In the genomic region with DNA sequence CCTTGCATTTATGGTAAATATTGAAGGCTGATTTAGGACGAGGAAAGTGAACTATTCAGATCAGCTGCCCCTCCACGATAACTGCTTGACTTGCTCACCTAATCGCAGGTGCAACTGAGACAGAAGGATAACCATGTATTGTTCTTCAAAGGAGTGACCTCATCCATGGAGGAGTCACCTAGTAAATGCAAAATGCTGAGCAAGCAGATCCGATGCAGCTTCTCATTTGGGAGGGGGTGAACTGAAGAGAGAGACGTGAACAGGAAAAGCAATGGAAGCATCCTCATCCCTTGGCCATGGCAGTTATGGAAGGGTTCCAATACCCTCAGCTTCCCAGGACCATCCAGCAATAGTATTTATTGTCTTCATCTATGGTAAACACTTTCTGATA, we compare ENCODE assay signal across 1 cellular context.
TF ChIP-seq lines count a peak whose summit lies in the region.

No MANE protein-coding gene starts in this region.

TF ChIP-seq in K562, 482 proteins besides CTCF, POLR2A, EP300 and RAD21 (continued from another document):
- TF ChIP-seq, protein P1, sequence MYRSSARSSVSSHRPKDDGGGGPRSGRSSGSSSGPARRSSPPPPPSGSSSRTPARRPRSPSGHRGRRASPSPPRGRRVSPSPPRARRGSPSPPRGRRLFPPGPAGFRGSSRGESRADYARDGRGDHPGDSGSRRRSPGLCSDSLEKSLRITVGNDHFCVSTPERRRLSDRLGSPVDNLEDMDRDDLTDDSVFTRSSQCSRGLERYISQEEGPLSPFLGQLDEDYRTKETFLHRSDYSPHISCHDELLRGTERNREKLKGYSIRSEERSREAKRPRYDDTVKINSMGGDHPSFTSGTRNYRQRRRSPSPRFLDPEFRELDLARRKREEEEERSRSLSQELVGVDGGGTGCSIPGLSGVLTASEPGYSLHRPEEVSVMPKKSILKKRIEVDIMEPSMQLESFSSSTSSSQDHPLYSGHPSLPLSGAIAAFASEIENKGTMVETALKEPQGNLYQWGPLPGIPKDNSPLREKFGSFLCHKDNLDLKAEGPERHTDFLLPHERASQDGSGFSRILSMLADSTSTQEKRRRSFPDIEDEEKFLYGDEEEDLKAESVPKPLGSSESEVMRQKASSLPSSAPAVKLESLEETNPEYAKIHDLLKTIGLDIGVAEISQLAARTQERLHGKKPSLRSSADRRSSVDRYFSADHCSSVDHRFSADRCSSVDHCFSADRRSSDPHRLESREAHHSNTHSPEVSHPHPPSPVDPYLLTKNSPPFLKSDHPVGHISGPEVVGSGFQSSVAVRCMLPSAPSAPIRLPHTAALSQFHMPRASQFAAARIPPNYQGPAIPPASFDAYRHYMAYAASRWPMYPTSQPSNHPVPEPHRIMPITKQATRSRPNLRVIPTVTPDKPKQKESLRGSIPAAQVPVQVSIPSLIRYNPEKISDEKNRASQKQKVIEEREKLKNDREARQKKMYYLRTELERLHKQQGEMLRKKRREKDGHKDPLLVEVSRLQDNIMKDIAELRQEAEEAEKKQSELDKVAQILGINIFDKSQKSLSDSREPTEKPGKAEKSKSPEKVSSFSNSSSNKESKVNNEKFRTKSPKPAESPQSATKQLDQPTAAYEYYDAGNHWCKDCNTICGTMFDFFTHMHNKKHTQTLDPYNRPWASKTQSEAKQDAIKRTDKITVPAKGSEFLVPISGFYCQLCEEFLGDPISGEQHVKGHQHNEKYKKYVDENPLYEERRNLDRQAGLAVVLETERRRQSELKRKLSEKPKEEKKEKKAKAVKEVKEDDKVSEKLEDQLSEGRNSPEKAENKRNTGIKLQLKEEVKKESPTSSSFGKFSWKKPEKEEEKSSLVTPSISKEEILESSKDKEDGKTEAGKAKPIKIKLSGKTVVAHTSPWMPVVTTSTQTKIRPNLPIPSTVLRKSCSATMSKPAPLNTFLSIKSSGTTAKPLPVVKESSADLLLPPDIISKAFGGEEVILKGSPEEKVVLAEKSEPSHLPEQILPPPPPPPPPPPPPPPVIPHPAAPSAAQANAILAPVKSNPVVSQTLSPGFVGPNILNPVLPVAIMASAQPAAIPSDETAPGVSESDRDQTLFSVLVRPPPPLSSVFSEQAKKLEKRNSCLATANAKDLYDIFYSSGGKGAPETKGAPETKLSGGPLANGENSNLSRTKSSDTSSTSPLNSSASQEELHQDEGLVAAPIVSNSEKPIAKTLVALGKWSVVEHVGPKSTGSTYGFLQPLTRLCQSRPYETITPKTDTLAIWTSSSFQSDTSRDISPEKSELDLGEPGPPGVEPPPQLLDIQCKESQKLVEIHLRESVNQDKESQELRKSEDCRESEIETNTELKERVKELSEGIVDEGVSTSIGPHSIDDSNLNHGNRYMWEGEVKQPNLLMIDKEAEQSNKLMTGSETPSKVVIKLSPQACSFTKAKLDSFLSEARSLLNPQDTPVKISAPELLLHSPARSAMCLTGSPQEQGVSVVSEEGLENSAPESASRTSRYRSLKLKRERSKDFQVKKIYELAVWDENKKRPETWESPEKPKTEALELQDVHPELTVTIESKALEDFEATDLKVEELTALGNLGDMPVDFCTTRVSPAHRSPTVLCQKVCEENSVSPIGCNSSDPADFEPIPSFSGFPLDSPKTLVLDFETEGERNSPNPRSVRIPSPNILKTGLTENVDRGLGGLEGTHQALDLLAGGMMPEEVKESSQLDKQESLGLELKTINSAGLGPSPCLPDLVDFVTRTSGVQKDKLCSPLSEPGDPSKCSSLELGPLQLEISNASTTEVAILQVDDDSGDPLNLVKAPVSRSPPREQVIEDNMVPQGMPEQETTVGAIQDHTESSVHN (IDR thresholded peaks at IDR 0.05; ENCODE audit: borderline replicate concordance in 1 of 2, low read depth in 1 of 2): no peak
- TF ChIP-seq EHMT2 (IDR thresholded peaks at IDR 0.05) (no peak), ZNF589 (CRISPR knock-in tag; IDR thresholded peaks at IDR 0.05; ENCODE audit: low read depth) (no peak), RBM17 (IDR thresholded peaks at IDR 0.05; ENCODE audit: borderline replicate concordance, low read depth, low read length) (no peak), POLR2H (tag; IDR thresholded peaks at IDR 0.05; ENCODE audit: low read depth) (no peak), HMGN3 (IDR thresholded peaks at IDR 0.05; ENCODE audit: borderline replicate concordance, extremely low read depth, insufficient read length, low read depth, low read length) (no peak), RHOXF2B (CRISPR knock-in tag; conservative IDR thresholded peaks at IDR 0.05) (no peak), ZZZ3 (IDR thresholded peaks at IDR 0.05) (no peak), HOXB6 (CRISPR knock-in tag; IDR thresholded peaks at IDR 0.05; ENCODE audit: borderline replicate concordance) (no peak), ZFP36 (IDR thresholded peaks at IDR 0.05; ENCODE audit: low read depth, low read length, partially characterized antibody) (no peak), C11orf30 (IDR thresholded peaks at IDR 0.05; ENCODE audit: low read depth) (peak; percentile 84), ZBTB1 (CRISPR knock-in tag; IDR thresholded peaks at IDR 0.05; ENCODE audit: borderline replicate concordance, low read depth) (no peak), ZNF408 (CRISPR knock-in tag; IDR thresholded peaks at IDR 0.05; ENCODE audit: low read depth) (no peak), TAL1 (IDR thresholded peaks at IDR 0.05) (no peak), ZFP1 (CRISPR knock-in tag; IDR thresholded peaks at IDR 0.05) (no peak), ZNF316 (IDR thresholded peaks at IDR 0.05) (peak; percentile 90), NCOR1 (IDR thresholded peaks at IDR 0.05) (no peak), HMG20A (CRISPR knock-in tag; conservative IDR thresholded peaks at IDR 0.05) (no peak)
- TF ChIP-seq, protein P2, sequence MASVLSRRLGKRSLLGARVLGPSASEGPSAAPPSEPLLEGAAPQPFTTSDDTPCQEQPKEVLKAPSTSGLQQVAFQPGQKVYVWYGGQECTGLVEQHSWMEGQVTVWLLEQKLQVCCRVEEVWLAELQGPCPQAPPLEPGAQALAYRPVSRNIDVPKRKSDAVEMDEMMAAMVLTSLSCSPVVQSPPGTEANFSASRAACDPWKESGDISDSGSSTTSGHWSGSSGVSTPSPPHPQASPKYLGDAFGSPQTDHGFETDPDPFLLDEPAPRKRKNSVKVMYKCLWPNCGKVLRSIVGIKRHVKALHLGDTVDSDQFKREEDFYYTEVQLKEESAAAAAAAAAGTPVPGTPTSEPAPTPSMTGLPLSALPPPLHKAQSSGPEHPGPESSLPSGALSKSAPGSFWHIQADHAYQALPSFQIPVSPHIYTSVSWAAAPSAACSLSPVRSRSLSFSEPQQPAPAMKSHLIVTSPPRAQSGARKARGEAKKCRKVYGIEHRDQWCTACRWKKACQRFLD (CRISPR knock-in tag; IDR thresholded peaks at IDR 0.05): no peak
- TF ChIP-seq, protein P3, sequence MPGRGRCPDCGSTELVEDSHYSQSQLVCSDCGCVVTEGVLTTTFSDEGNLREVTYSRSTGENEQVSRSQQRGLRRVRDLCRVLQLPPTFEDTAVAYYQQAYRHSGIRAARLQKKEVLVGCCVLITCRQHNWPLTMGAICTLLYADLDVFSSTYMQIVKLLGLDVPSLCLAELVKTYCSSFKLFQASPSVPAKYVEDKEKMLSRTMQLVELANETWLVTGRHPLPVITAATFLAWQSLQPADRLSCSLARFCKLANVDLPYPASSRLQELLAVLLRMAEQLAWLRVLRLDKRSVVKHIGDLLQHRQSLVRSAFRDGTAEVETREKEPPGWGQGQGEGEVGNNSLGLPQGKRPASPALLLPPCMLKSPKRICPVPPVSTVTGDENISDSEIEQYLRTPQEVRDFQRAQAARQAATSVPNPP (IDR thresholded peaks at IDR 0.05; ENCODE audit: borderline replicate concordance, insufficient read depth, insufficient read length): no peak
- TF ChIP-seq, protein P4, sequence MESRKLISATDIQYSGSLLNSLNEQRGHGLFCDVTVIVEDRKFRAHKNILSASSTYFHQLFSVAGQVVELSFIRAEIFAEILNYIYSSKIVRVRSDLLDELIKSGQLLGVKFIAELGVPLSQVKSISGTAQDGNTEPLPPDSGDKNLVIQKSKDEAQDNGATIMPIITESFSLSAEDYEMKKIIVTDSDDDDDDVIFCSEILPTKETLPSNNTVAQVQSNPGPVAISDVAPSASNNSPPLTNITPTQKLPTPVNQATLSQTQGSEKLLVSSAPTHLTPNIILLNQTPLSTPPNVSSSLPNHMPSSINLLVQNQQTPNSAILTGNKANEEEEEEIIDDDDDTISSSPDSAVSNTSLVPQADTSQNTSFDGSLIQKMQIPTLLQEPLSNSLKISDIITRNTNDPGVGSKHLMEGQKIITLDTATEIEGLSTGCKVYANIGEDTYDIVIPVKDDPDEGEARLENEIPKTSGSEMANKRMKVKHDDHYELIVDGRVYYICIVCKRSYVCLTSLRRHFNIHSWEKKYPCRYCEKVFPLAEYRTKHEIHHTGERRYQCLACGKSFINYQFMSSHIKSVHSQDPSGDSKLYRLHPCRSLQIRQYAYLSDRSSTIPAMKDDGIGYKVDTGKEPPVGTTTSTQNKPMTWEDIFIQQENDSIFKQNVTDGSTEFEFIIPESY (CRISPR knock-in tag; IDR thresholded peaks at IDR 0.05): no peak
- TF ChIP-seq, protein P5, sequence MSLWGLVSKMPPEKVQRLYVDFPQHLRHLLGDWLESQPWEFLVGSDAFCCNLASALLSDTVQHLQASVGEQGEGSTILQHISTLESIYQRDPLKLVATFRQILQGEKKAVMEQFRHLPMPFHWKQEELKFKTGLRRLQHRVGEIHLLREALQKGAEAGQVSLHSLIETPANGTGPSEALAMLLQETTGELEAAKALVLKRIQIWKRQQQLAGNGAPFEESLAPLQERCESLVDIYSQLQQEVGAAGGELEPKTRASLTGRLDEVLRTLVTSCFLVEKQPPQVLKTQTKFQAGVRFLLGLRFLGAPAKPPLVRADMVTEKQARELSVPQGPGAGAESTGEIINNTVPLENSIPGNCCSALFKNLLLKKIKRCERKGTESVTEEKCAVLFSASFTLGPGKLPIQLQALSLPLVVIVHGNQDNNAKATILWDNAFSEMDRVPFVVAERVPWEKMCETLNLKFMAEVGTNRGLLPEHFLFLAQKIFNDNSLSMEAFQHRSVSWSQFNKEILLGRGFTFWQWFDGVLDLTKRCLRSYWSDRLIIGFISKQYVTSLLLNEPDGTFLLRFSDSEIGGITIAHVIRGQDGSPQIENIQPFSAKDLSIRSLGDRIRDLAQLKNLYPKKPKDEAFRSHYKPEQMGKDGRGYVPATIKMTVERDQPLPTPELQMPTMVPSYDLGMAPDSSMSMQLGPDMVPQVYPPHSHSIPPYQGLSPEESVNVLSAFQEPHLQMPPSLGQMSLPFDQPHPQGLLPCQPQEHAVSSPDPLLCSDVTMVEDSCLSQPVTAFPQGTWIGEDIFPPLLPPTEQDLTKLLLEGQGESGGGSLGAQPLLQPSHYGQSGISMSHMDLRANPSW (CRISPR knock-in tag; IDR thresholded peaks at IDR 0.05): no peak
- TF ChIP-seq, protein P6, sequence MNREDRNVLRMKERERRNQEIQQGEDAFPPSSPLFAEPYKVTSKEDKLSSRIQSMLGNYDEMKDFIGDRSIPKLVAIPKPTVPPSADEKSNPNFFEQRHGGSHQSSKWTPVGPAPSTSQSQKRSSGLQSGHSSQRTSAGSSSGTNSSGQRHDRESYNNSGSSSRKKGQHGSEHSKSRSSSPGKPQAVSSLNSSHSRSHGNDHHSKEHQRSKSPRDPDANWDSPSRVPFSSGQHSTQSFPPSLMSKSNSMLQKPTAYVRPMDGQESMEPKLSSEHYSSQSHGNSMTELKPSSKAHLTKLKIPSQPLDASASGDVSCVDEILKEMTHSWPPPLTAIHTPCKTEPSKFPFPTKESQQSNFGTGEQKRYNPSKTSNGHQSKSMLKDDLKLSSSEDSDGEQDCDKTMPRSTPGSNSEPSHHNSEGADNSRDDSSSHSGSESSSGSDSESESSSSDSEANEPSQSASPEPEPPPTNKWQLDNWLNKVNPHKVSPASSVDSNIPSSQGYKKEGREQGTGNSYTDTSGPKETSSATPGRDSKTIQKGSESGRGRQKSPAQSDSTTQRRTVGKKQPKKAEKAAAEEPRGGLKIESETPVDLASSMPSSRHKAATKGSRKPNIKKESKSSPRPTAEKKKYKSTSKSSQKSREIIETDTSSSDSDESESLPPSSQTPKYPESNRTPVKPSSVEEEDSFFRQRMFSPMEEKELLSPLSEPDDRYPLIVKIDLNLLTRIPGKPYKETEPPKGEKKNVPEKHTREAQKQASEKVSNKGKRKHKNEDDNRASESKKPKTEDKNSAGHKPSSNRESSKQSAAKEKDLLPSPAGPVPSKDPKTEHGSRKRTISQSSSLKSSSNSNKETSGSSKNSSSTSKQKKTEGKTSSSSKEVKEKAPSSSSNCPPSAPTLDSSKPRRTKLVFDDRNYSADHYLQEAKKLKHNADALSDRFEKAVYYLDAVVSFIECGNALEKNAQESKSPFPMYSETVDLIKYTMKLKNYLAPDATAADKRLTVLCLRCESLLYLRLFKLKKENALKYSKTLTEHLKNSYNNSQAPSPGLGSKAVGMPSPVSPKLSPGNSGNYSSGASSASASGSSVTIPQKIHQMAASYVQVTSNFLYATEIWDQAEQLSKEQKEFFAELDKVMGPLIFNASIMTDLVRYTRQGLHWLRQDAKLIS (CRISPR knock-in tag; IDR thresholded peaks at IDR 0.05): no peak
- TF ChIP-seq, protein P7, sequence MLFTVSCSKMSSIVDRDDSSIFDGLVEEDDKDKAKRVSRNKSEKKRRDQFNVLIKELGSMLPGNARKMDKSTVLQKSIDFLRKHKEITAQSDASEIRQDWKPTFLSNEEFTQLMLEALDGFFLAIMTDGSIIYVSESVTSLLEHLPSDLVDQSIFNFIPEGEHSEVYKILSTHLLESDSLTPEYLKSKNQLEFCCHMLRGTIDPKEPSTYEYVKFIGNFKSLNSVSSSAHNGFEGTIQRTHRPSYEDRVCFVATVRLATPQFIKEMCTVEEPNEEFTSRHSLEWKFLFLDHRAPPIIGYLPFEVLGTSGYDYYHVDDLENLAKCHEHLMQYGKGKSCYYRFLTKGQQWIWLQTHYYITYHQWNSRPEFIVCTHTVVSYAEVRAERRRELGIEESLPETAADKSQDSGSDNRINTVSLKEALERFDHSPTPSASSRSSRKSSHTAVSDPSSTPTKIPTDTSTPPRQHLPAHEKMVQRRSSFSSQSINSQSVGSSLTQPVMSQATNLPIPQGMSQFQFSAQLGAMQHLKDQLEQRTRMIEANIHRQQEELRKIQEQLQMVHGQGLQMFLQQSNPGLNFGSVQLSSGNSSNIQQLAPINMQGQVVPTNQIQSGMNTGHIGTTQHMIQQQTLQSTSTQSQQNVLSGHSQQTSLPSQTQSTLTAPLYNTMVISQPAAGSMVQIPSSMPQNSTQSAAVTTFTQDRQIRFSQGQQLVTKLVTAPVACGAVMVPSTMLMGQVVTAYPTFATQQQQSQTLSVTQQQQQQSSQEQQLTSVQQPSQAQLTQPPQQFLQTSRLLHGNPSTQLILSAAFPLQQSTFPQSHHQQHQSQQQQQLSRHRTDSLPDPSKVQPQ (CRISPR knock-in tag; IDR thresholded peaks at IDR 0.05; ENCODE audit: borderline replicate concordance): no peak
